ENCODE assay signal across 15 cellular contexts in the genomic region with DNA sequence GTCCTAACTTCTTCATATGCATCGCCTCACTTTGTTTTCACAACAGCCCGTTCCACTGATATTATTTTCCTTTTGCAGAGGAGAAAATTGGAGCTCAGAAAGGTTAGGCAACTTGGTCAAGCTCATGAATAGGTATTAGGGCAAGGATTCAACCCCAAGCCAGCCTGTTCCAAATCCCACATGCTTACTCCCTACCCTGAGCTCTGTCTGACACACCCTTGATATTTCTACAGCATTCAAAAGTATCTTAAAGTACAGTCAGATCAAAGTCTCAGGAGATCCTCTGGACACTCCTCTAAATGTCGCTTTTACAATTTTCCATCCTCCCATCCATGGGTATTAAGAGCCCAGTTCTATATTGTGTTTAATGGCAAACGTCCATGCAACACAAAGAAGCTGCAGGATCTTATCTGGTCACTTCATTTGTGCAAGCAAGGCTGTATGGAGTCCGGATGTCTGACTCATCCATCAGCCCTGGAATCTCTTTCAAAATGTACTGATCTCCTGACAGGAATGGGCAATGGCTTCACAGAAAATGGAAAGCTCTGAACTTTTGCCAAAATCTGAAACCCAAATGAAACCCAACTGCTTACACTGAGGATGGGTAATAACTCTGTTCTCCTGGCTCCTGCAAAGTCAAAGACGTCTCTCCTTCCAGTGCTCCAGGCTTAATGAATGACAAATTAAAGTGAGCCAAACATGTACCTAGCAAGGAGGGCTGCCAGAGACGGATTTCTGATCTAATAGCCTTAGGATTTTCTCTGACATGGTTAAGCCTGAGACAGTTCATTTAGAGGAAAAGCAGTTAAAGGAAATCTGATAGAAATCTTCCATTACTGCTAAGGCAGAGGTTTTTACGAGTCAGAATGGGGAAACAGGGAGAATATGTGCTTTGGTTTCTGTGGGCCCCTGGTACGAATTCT.
DNase-seq lines count a peak whose midpoint lies in the region; ATAC-seq, FAIRE-seq and TF ChIP-seq lines count a peak whose summit lies in the region.
"Had no signal": no experiment of that assay in that cellular context is flagged by ENCODE, and none has a peak within 500 bp of the region (broad histone marks: within the 10 kb centered on the region; RNA-seq: fewer than 3 reads in every experiment).

No MANE protein-coding gene starts in this region.

- no peak for TF ChIP-seq CTCF in adrenal gland (IDR thresholded peaks at IDR 0.05)
- no peak for TF ChIP-seq CTCF in pancreas (IDR thresholded peaks at IDR 0.05)

- H3K27ac ChIP-seq in adrenal gland (peak overlapping the region in 1 of 5 donors; percentile 15), pancreas (no peak overlapping the region)
- H3K27ac ChIP-seq: 22Rv1, colonic mucosa had no signal

- no peak overlapping the region for H3K4me3 ChIP-seq in adrenal gland
- H3K4me3 ChIP-seq in pancreas: no peak overlapping the region
- H3K4me3 ChIP-seq: colonic mucosa had no signal

- H3K36me3 ChIP-seq in adrenal gland (replicated peaks in 1 of 2): no peaks in the 10 kb centered on the region
- H3K36me3 ChIP-seq in pancreas: no peaks in the 10 kb centered on the region
- H3K36me3 ChIP-seq: colonic mucosa had no signal

- 45 to 47% (median 46%) methylated on average over 8 to 9 of the region's 9 CpGs for WGBS in adrenal gland, 4 donors
- 47 to 60% methylated on average over 9 of the region's 9 CpGs for WGBS in pancreas, 2 donors

- H3K4me1 ChIP-seq in adrenal gland (replicated peaks in 1 of 2) (no peaks in the 10 kb centered on the region), pancreas (no peaks in the 10 kb centered on the region)
- H3K4me1 ChIP-seq: colonic mucosa had no signal

- intact Hi-C loops in adrenal gland (cut with DNase I): no loop called here
- intact Hi-C loops in pancreas (cut with DNase I): no loop called here

- ATAC-seq in GM18505 (IDR thresholded peaks at IDR 0.05; ENCODE audit: unreplicated experiment) (no peak), pancreas (no peak)
- ATAC-seq: Right ventricle myocardium inferior had no signal

- no peak for TF ChIP-seq POLR2A in adrenal gland (IDR thresholded peaks at IDR 0.05)
- no peak for TF ChIP-seq POLR2A in GM18505 (IDR thresholded peaks at IDR 0.05; ENCODE audit: borderline replicate concordance, extremely low read depth, insufficient read depth, insufficient read length)

- no peaks in the 10 kb centered on the region for H3K9me3 ChIP-seq in adrenal gland (replicated peaks in 1 of 3)
- H3K9me3 ChIP-seq in pancreas: no peaks in the 10 kb centered on the region
- H3K9me3 ChIP-seq: colonic mucosa had no signal

- H3K27me3 ChIP-seq in adrenal gland (no peaks in the 10 kb centered on the region), pancreas (no peaks in the 10 kb centered on the region)
- H3K27me3 ChIP-seq: colonic mucosa had no signal

- DNase-seq in DMS53 (lab: John Stamatoyannopoulos, UW): peak; percentile 13
- no peak for DNase-seq in DMS53 treated with DMSO at 0.1 percent for 48 hours (lab: John Stamatoyannopoulos, UW; ENCODE audit: unreplicated experiment)
- peak in 4 of 7 donors; percentile 12 to 30 (median 24) for DNase-seq in adrenal gland
- DNase-seq in foreskin melanocyte: peak; percentile 2
- DNase-seq in NCI-H1694 treated with DMSO at 0.1 percent for 48 hours (lab: John Stamatoyannopoulos, UW): no peak
- no peak for DNase-seq in H4 (ENCODE audit: low spot score)
- DNase-seq in pancreas: no peak
- DNase-seq: activated naive CD4-positive, alpha-beta T cell treated with anti-CD3 and anti-CD28 coated beads for 36 hours; colonic mucosa; DMS 273 treated with DMSO at 0.1 percent for 48 hours; MV-4-11 had no signal

- FAIRE-seq in pancreas (lab: Jason Lieb, UNC): no peak
- FAIRE-seq: TTC549 had no signal

Comparison
In these comparisons a context has a peak if more than half of its experiments do, and no peak if none do; other contexts are left out.
1. DNase-seq: peak in DMS53 (single experiment), adrenal gland (4 of 7) and foreskin melanocyte (single experiment); none in DMS53 treated with DMSO at 0.1 percent for 48 hours (single experiment), NCI-H1694 treated with DMSO at 0.1 percent for 48 hours (single experiment), H4 (single experiment) and pancreas (0 of 6).